Comparison of ENCODE assay signal across 8 cellular contexts in the genomic region with DNA sequence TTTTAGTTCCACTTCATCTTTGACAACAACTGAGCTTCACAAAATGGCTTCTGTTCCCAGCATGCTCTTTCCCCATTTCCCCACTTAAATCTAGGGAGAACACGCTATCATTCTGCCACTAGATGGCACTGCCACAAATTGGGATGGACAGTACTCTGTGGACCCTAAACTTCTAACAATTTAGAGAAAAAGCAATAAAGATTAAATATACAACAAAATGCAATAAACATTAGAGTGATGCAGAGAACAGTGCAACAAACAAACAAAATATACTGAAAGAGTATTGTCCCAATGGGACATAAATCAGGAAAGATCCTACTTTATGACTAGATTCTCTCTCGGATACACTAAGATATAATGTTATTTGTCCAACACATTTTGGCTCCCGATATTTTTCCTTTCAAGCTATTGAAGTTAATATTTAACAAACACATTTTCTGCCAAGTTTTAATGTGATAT.
DNase-seq lines count a peak whose midpoint lies in the region; ATAC-seq, FAIRE-seq and TF ChIP-seq lines count a peak whose summit lies in the region.

No MANE protein-coding gene starts in this region.

- DNase-seq in NCI-H82 (lab: John Stamatoyannopoulos, UW), result peak; percentile 74
- no peak for DNase-seq in NCI-H82 treated with DMSO at 0.1 percent for 48 hours (lab: John Stamatoyannopoulos, UW; ENCODE audit: unreplicated experiment)
- peak; percentile 40 for DNase-seq in H7
- peak; percentile 32 for DNase-seq in NCI-H460 (ENCODE audit: extremely low read depth, low read depth)
- DNase-seq in GM12878 (ENCODE audit: low read depth, low spot score), result no peak
- peak; percentile 63 for DNase-seq in left kidney (ENCODE audit: low read depth, low spot score)
- DNase-seq in tibial artery, result no peak

- H3K36me3 ChIP-seq in H7 (replicated peaks; ENCODE audit: control insufficient read depth, insufficient read depth, low read length), result no peaks in the 10 kb centered on the region
- no peaks in the 10 kb centered on the region for H3K36me3 ChIP-seq in GM12878 (ENCODE audit: control insufficient read depth in 2 of 2, insufficient read depth in 2 of 2, low read length in 1 of 2)
- no peaks in the 10 kb centered on the region for H3K36me3 ChIP-seq in tibial artery

- SMC1A ChIA-PET in GM12878 (lab: Charles Lee; ENCODE audit: uncharacterized antibody, unreplicated experiment), result interaction anchor here (1.3 to 1.6 kb wide), 3 partner anchors 34 to 116 kb away, joined by 3 to 4 read pairs (median 4); no protein-coding TSS in a partner anchor

- H3K4me3 ChIP-seq in H7 (ENCODE audit: insufficient read depth, low read depth, low read length) (no peak overlapping the region), GM12878 (no peak overlapping the region), tibial artery (no peak overlapping the region)

- H2AFZ ChIP-seq in GM12878 (ENCODE audit: control insufficient read depth, low read depth, low read length), result peak overlapping the region; percentile 19

- no peak for FAIRE-seq in GM12878 (lab: Jason Lieb, UNC)

- BruUV-seq in GM12878 (replicated peaks; lab: Mats Ljungman, UMichigan), result no TSS peak

- in situ Hi-C loops in GM12878 (cut with MboI), result no loop called here

- H3K9me3 ChIP-seq in GM12878 (replicated peaks; ENCODE audit: control insufficient read depth, insufficient read depth, low read length) (no peaks in the 10 kb centered on the region), tibial artery (no peaks in the 10 kb centered on the region)

- CTCF ChIA-PET in GM12878 (lab: Yijun Ruan, JAX), result interaction anchor here (0.7 to 2.4 kb wide), 12 partner anchors 8 to 320 kb away, joined by 3 to 14 read pairs (median 3); no protein-coding TSS in a partner anchor

- POLR2A ChIA-PET in GM12878 (lab: Charles Lee), result no interaction called here

- no peak overlapping the region for H3K27ac ChIP-seq in GM12878 (ENCODE audit: control insufficient read depth, insufficient read depth)
- H3K27ac ChIP-seq in tibial artery, result no peak overlapping the region

- TF ChIP-seq POLR2A in GM12878 (IDR thresholded peaks at IDR 0.05; ENCODE audit: low read depth, low read length), result no peak

- TF ChIP-seq RAD21 in GM12878 (IDR thresholded peaks at IDR 0.05; ENCODE audit: insufficient read depth, low read depth, low read length), result no peak

- WGBS in GM12878 (ENCODE audit: insufficient coverage, insufficient replicate concordance, low lambda C conversion rate, missing lambda C conversion rate), result 48% methylated on average over 3 of the region's 3 CpGs

- RAD21 ChIA-PET in GM12878 (lab: Charles Lee; ENCODE audit: unreplicated experiment), result no interaction called here

- TF ChIP-seq CTCF in GM12878 (IDR thresholded peaks at IDR 0.05 in 2 of 3, conservative IDR thresholded peaks at IDR 0.05 in 1 of 3; ENCODE audit: control insufficient read depth in 2 of 3, extremely low read depth in 1 of 3, insufficient read depth in 1 of 3, low read depth in 3 of 3, low read length in 3 of 3), result peak; percentile 21 to 45 (median 36); a peak in 4 of 6 replicates
- TF ChIP-seq CTCF in tibial artery (IDR thresholded peaks at IDR 0.05), result peak; percentile 29 to 37

- H3K4me1 ChIP-seq in GM12878 (ENCODE audit: control insufficient read depth, insufficient read depth, low read length) (no peaks in the 10 kb centered on the region), tibial artery (no peaks in the 10 kb centered on the region)

- no peak overlapping the region for H3K4me2 ChIP-seq in GM12878 (ENCODE audit: control insufficient read depth, insufficient read depth)

- ATAC-seq in GM12878, result peak; percentile 80
- ATAC-seq in HG02840 (IDR thresholded peaks at IDR 0.05; ENCODE audit: low FRiP score, unreplicated experiment), result no peak

- H3K27me3 ChIP-seq in H7 (ENCODE audit: control insufficient read depth, insufficient read depth, low read length) (no peaks in the 10 kb centered on the region), GM12878 (replicated peaks in 1 of 2; ENCODE audit: control insufficient read depth in 2 of 2, insufficient read depth in 2 of 2, low read length in 1 of 2) (no peaks in the 10 kb centered on the region), tibial artery (no peaks in the 10 kb centered on the region)

- no peaks in the 10 kb centered on the region for H4K20me1 ChIP-seq in GM12878 (ENCODE audit: control insufficient read depth, insufficient read depth)

- H3K79me2 ChIP-seq in GM12878 (ENCODE audit: control insufficient read depth, insufficient read depth, low read length), result no peaks in the 10 kb centered on the region

- H3K9ac ChIP-seq in GM12878 (ENCODE audit: control insufficient read depth, insufficient read depth, low read length), result no peak overlapping the region

- intact Hi-C loops in GM12878 (cut with micrococcal nuclease; ENCODE audit: unreplicated experiment) (loop anchor here (10.0 kb wide), 2 partner anchors 60 to 170 kb away; no protein-coding TSS in a partner anchor), tibial artery (cut with DNase I; ENCODE audit: low total_unique reads) (no loop called here)

- no peak for TF ChIP-seq EP300 in GM12878 (IDR thresholded peaks at IDR 0.05; ENCODE audit: borderline replicate concordance in 1 of 2, control insufficient read depth in 1 of 2, low read depth in 2 of 2, low read length in 2 of 2)

TF ChIP-seq in GM12878, 131 proteins besides CTCF, POLR2A, EP300 and RAD21:
- TF ChIP-seq YY1 (IDR thresholded peaks at IDR 0.05; ENCODE audit: low read depth, low read length) (peak; percentile 84), SRF (IDR thresholded peaks at IDR 0.05; ENCODE audit: low read depth in 2 of 2, low read length in 2 of 2) (no peak)
TF ChIP-seq in GM12878: peak in this region for 1.

Comparison
In these comparisons a context has a peak if more than half of its experiments do, and no peak if none do; other contexts are left out.
1. DNase-seq: peak in NCI-H82 (single experiment), H7 (single experiment), NCI-H460 (single experiment) and left kidney (single experiment); none in NCI-H82 treated with DMSO at 0.1 percent for 48 hours (single experiment), GM12878 (single experiment) and tibial artery (0 of 2).